In genomic region chr10:58334817-58335305, GRCh38 we compare ENCODE assay signal across 1 cellular context.
TF ChIP-seq lines count a peak whose summit lies in the region.

TSS of gene UBE2D1 (plus strand) at chr10:58335006. CDS start at chr10:58335202, 196 bp downstream.

TF ChIP-seq in H1, 55 proteins besides CTCF, POLR2A, EP300 and RAD21:
- TF ChIP-seq BACH1 (IDR thresholded peaks at IDR 0.05; ENCODE audit: low read length) = no peak; the same call in 1 of the 2 replicates
- no peak for TF ChIP-seq HDAC6 (IDR thresholded peaks at IDR 0.05; ENCODE audit: low read depth, low read length)
- peak; percentile 97 for TF ChIP-seq RBBP5 (IDR thresholded peaks at IDR 0.05; ENCODE audit: borderline replicate concordance, low read depth, low read length)
- TF ChIP-seq ASH2L (IDR thresholded peaks at IDR 0.05; ENCODE audit: low read length) = peak; percentile 93
- TF ChIP-seq TCF12 (IDR thresholded peaks at IDR 0.05; ENCODE audit: low read depth, low read length) = no peak
- no peak for TF ChIP-seq EZH2 (IDR thresholded peaks at IDR 0.05; ENCODE audit: low read depth, low read length, severe bottlenecking)
- no peak for TF ChIP-seq SP4 (IDR thresholded peaks at IDR 0.05; ENCODE audit: low read length)
- peak; percentile 81 for TF ChIP-seq POLR2AphosphoS5 (IDR thresholded peaks at IDR 0.05; ENCODE audit: low read depth, low read length)
- TF ChIP-seq USF2 (IDR thresholded peaks at IDR 0.05; ENCODE audit: low read length) = no peak
- no peak for TF ChIP-seq CEBPB (IDR thresholded peaks at IDR 0.05; ENCODE audit: low read depth, low read length)
- peak; percentile 82 for TF ChIP-seq TAF7 (optimal IDR thresholded peaks at IDR 0.05; ENCODE audit: borderline replicate concordance, low read depth, low read length)
- TF ChIP-seq, protein P1, sequence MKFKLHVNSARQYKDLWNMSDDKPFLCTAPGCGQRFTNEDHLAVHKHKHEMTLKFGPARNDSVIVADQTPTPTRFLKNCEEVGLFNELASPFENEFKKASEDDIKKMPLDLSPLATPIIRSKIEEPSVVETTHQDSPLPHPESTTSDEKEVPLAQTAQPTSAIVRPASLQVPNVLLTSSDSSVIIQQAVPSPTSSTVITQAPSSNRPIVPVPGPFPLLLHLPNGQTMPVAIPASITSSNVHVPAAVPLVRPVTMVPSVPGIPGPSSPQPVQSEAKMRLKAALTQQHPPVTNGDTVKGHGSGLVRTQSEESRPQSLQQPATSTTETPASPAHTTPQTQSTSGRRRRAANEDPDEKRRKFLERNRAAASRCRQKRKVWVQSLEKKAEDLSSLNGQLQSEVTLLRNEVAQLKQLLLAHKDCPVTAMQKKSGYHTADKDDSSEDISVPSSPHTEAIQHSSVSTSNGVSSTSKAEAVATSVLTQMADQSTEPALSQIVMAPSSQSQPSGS (IDR thresholded peaks at IDR 0.05; ENCODE audit: low read length) = no peak
- TF ChIP-seq SAP30 (IDR thresholded peaks at IDR 0.05; ENCODE audit: insufficient read depth, insufficient replicate concordance, low read length) = no peak
- TF ChIP-seq TEAD4 (IDR thresholded peaks at IDR 0.05; ENCODE audit: low read depth, low read length) = no peak
- TF ChIP-seq HDAC2 (IDR thresholded peaks at IDR 0.05; ENCODE audit: borderline replicate concordance in 1 of 2, low read depth in 2 of 2, low read length in 2 of 2) = 0 out of 4 replicates have a peak, but pooled peaks of 1 of the 2 experiments have one; percentile 3
- no peak for TF ChIP-seq BCL11A (IDR thresholded peaks at IDR 0.05; ENCODE audit: low read depth in 2 of 2, low read length in 2 of 2)
- TF ChIP-seq CHD1 (IDR thresholded peaks at IDR 0.05; ENCODE audit: low read depth, low read length) = no peak
- TF ChIP-seq ZNF274 (IDR thresholded peaks at IDR 0.05; ENCODE audit: borderline replicate concordance, extremely low read depth, low read length) = no peak
- TF ChIP-seq TAF1 (IDR thresholded peaks at IDR 0.05; ENCODE audit: low read depth, low read length) = peak; percentile 90
- no peak for TF ChIP-seq POU5F1 (IDR thresholded peaks at IDR 0.05; ENCODE audit: low read depth, low read length)
- TF ChIP-seq CREB1 (IDR thresholded peaks at IDR 0.05) = peak; percentile 43; the same call in 1 of the 2 replicates
- TF ChIP-seq JUN (IDR thresholded peaks at IDR 0.05; ENCODE audit: low read depth, low read length) = no peak
- no peak for TF ChIP-seq SRF (IDR thresholded peaks at IDR 0.05; ENCODE audit: low read depth, low read length)
- TF ChIP-seq CTBP2 (IDR thresholded peaks at IDR 0.05; ENCODE audit: borderline replicate concordance, insufficient read depth, insufficient read length, low read length) = no peak
- peak; percentile 26; the same call in 1 of the 2 replicates for TF ChIP-seq MAFK (IDR thresholded peaks at IDR 0.05; ENCODE audit: low read depth, low read length)
- TF ChIP-seq CHD7 (IDR thresholded peaks at IDR 0.05; ENCODE audit: insufficient replicate concordance, low read length) = no peak
- no peak for TF ChIP-seq RFX5 (IDR thresholded peaks at IDR 0.05; ENCODE audit: borderline replicate concordance, low read depth, low read length)
- peak; percentile 87 for TF ChIP-seq TBP (IDR thresholded peaks at IDR 0.05; ENCODE audit: low read depth, low read length)
- peak; percentile 60 for TF ChIP-seq SIX5 (IDR thresholded peaks at IDR 0.05; ENCODE audit: low read depth, low read length)
- TF ChIP-seq, protein P2, sequence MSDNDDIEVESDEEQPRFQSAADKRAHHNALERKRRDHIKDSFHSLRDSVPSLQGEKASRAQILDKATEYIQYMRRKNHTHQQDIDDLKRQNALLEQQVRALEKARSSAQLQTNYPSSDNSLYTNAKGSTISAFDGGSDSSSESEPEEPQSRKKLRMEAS (IDR thresholded peaks at IDR 0.05) = no peak
- no peak for TF ChIP-seq KDM5A (IDR thresholded peaks at IDR 0.05; ENCODE audit: low read length)
- 0 out of 2 replicates have a peak, but pooled peaks have one; percentile 38 for TF ChIP-seq YY1 (IDR thresholded peaks at IDR 0.05; ENCODE audit: low read depth, low read length)
- TF ChIP-seq GTF2F1 (IDR thresholded peaks at IDR 0.05; ENCODE audit: borderline replicate concordance, low read depth, low read length) = no peak
- TF ChIP-seq RXRA (IDR thresholded peaks at IDR 0.05; ENCODE audit: insufficient read depth, low read depth, low read length) = no peak
- no peak; a peak in 1 of 4 replicates for TF ChIP-seq SIN3A (conservative IDR thresholded peaks at IDR 0.05 in 1 of 2, IDR thresholded peaks at IDR 0.05 in 1 of 2; ENCODE audit: low read depth in 1 of 2, low read length in 2 of 2)
- TF ChIP-seq SP2 (IDR thresholded peaks at IDR 0.05; ENCODE audit: low read length) = no peak
- no peak for TF ChIP-seq RNF2 (IDR thresholded peaks at IDR 0.05; ENCODE audit: borderline replicate concordance, low read depth, low read length, missing control alignments, poor library complexity, severe bottlenecking)
- no peak for TF ChIP-seq ATF3 (IDR thresholded peaks at IDR 0.05; ENCODE audit: insufficient read depth, low read depth, low read length)
- no peak for TF ChIP-seq NANOG (IDR thresholded peaks at IDR 0.05; ENCODE audit: insufficient read depth, low read depth, low read length, poor library complexity, severe bottlenecking)
- TF ChIP-seq SIRT6 (IDR thresholded peaks at IDR 0.05; ENCODE audit: low read length) = no peak
- TF ChIP-seq SP1 (IDR thresholded peaks at IDR 0.05; ENCODE audit: low read depth, low read length) = no peak
- peak; percentile 92 for TF ChIP-seq PHF8 (conservative IDR thresholded peaks at IDR 0.05; ENCODE audit: low read depth, low read length)
- TF ChIP-seq KDM1A (IDR thresholded peaks at IDR 0.05; ENCODE audit: borderline replicate concordance, low read length) = no peak
